ENCODE assay signal across 29 cellular contexts in genomic region chr21:26652891-26653290, GRCh38.
"Had no signal": no experiment of that assay in that cellular context is flagged by ENCODE, and none has a peak within 500 bp of the region (broad histone marks: within the 10 kb centered on the region; RNA-seq: fewer than 3 reads in every experiment).

No MANE protein-coding gene starts in this region.

- DNase-seq: Kasumi-1, KG1, MG63, NCI-H1048, NCI-H1092 treated with DMSO at 0.1 percent for 48 hours, NCI-H1105 treated with DMSO at 0.1 percent for 48 hours, NCI-H1417, NCI-H1436, NCI-H146, NCI-H1694, NCI-H187, NCI-H1930, NCI-H2029 treated with DMSO at 0.1 percent for 48 hours, NCI-H2081 treated with DMSO at 0.1 percent for 48 hours, NCI-H2107, NCI-H2171, NCI-H226, NCI-H510A treated with DMSO at 0.1 percent for 48 hours, NCI-H524 treated with DMSO at 0.1 percent for 48 hours, NCI-H526 treated with DMSO at 0.1 percent for 48 hours, NCI-H774, PC-9, SHP77, SIG-M5, SK-N-SH, SW 1271 had no signal

- H3K27me3 ChIP-seq: MG63, SJCRH30 had no signal

- H3K9me3 ChIP-seq: MG63, SK-N-SH had no signal

- H3K36me3 ChIP-seq: MG63, SJCRH30 had no signal

- H3K27ac ChIP-seq: PC-9, RWPE1, SJCRH30 had no signal

- H3K9ac ChIP-seq: SK-N-SH had no signal

- H3K4me3 ChIP-seq: K562, MG63, PC-9, SJCRH30 had no signal

- H2AFZ ChIP-seq: PC-9 had no signal

- H3K4me2 ChIP-seq: PC-9, SK-N-SH had no signal
